In genomic region chr11:35982061-35982460, GRCh38 we compare ENCODE assay signal across 27 cellular contexts. TPM values are rescaled to one million over a fixed set of nuclear protein-coding genes. Genes with fewer than 3 reads are reported as not detected.
DNase-seq lines count a peak whose midpoint lies in the region; FAIRE-seq and TF ChIP-seq lines count a peak whose summit lies in the region.
"Had no signal": no experiment of that assay in that cellular context is flagged by ENCODE, and none has a peak within 500 bp of the region (broad histone marks: within the 10 kb centered on the region; RNA-seq: fewer than 3 reads in every experiment).

No MANE protein-coding gene starts in this region.

- POLR2A ChIA-PET in RWPE1 (lab: Yijun Ruan, JAX; ENCODE audit: low non-redundant PET) (no interaction called here), H1 (lab: Charles Lee; ENCODE audit: partially characterized antibody) (no interaction called here)

- no peaks in the 10 kb centered on the region for H3K36me3 ChIP-seq in ACC112 (ENCODE audit: insufficient read depth, low read length)
- H3K36me3 ChIP-seq in H1 (ENCODE audit: control insufficient read depth in 2 of 4, insufficient read depth in 4 of 4, low read length in 3 of 4): no peaks in the 10 kb centered on the region
- no peaks in the 10 kb centered on the region for H3K36me3 ChIP-seq in sigmoid colon
- H3K36me3 ChIP-seq: breast epithelium, colonic mucosa had no signal

- H3K27ac ChIP-seq in ACC112 (ENCODE audit: low read depth, low read length) (peak overlapping the region; percentile 98), RWPE1 (peak overlapping the region; percentile 31), H1 (ENCODE audit: low read depth, low read length) (no peak overlapping the region), sigmoid colon (peak overlapping the region; percentile 23 to 63 (median 56))
- H3K27ac ChIP-seq: colonic mucosa, PC-9 had no signal

- H2BK12ac ChIP-seq in H1 (ENCODE audit: low read depth, low read length): 0 out of 2 replicates have a peak overlapping the region, but pooled peaks have one; percentile 43

- 0 out of 2 replicates have a peak overlapping the region, but pooled peaks have one; percentile 78 for H2AK5ac ChIP-seq in H1 (ENCODE audit: low read depth, low read length)

- WGBS in H1 (ENCODE audit: extremely low coverage in 1 of 2, insufficient coverage in 1 of 2, insufficient read length in 1 of 2, insufficient replicate concordance in 2 of 2, low coverage in 1 of 2, low lambda C conversion rate in 2 of 2, missing lambda C conversion rate in 1 of 2), 2 experiments: 78% methylated on average over 8 of the region's 8 CpGs; no CpG with 5 or more reads in 1 of the 2 experiments
- 79 to 87% methylated on average over 8 of the region's 8 CpGs for WGBS in sigmoid colon, 2 donors

- H3K4me3 ChIP-seq in ACC112 (ENCODE audit: low read depth, low read length) (0 out of 2 replicates have a peak overlapping the region, but pooled peaks have one; percentile 40), H1 (ENCODE audit: extremely low read depth in 1 of 4, insufficient read depth in 2 of 4, low read depth in 3 of 4, low read length in 4 of 4) (no peak overlapping the region), sigmoid colon (no peak overlapping the region)
- H3K4me3 ChIP-seq: breast epithelium, colonic mucosa, PC-9 had no signal

- H2BK5ac ChIP-seq in H1 (ENCODE audit: low read depth, low read length): no peak overlapping the region

- no peak overlapping the region for H2BK15ac ChIP-seq in H1 (ENCODE audit: low read length)

- no peak overlapping the region for H3K56ac ChIP-seq in H1 (replicated peaks; ENCODE audit: insufficient read length, low read depth, low read length)

- H2BK20ac ChIP-seq in H1 (ENCODE audit: low read length): no peak overlapping the region

- no peak overlapping the region for H3K18ac ChIP-seq in H1 (ENCODE audit: extremely low read depth, low read length)

- H3K14ac ChIP-seq in H1 (ENCODE audit: insufficient read length): no peak overlapping the region

- no peak overlapping the region for H4K91ac ChIP-seq in H1 (replicated peaks; ENCODE audit: insufficient read length, low read length)

- no peak for FAIRE-seq in H1 (lab: Jason Lieb, UNC)
- FAIRE-seq: islet of Langerhans had no signal

- H3K9me3 ChIP-seq in H1 (ENCODE audit: insufficient read depth in 2 of 2, low read depth in 1 of 2, low read length in 1 of 2) (peaks cover 4 to 6% of the 10 kb centered on the region in 2 experiments; a peak in 2 of 4 replicates), sigmoid colon (no peaks in the 10 kb centered on the region)
- H3K9me3 ChIP-seq: breast epithelium, colonic mucosa had no signal

- H4K5ac ChIP-seq in H1 (ENCODE audit: insufficient read length, low read depth, low read length): no peak overlapping the region

- CTCF ChIA-PET in RWPE1 (lab: Yijun Ruan, JAX) (no interaction called here), H1 (lab: Charles Lee; ENCODE audit: partially characterized antibody) (interaction anchor here (0.8 to 1.7 kb wide), 5 partner anchors 43 to 160 kb away, joined by 3 to 4 read pairs (median 3); no protein-coding TSS in a partner anchor)

- H4K20me1 ChIP-seq in H1 (replicated peaks in 1 of 2; ENCODE audit: control insufficient read depth in 1 of 2, insufficient read depth in 2 of 2, low read length in 2 of 2): peaks cover 0 to 6% of the 10 kb centered on the region in 2 experiments

- H3K23ac ChIP-seq in H1 (ENCODE audit: insufficient read length): no peak overlapping the region

- no peaks in the 10 kb centered on the region for H3K27me3 ChIP-seq in ACC112 (ENCODE audit: insufficient read depth, low read length)
- no peaks in the 10 kb centered on the region for H3K27me3 ChIP-seq in H1 (replicated peaks in 1 of 4; ENCODE audit: control insufficient read depth in 3 of 4, extremely low read depth in 1 of 4, insufficient read depth in 3 of 4, low read length in 3 of 4)
- H3K27me3 ChIP-seq in sigmoid colon: no peaks in the 10 kb centered on the region
- H3K27me3 ChIP-seq: breast epithelium, colonic mucosa had no signal

- H4K8ac ChIP-seq in H1 (ENCODE audit: extremely low read depth, insufficient read depth, low read length): no peak overlapping the region

- H3K4me2 ChIP-seq in H1 (ENCODE audit: insufficient read depth in 1 of 2, low read depth in 2 of 2, low read length in 2 of 2): peak overlapping the region in 1 of 2 experiments; percentile 13; a peak in 1 of 4 replicates
- H3K4me2 ChIP-seq: PC-9 had no signal

- no peak for TF ChIP-seq EP300 in H1 (IDR thresholded peaks at IDR 0.05; ENCODE audit: borderline replicate concordance in 1 of 2, low read depth in 2 of 2, low read length in 2 of 2)
- TF ChIP-seq EP300 in sigmoid colon (IDR thresholded peaks at IDR 0.05): no peak

- peaks cover 15% of the 10 kb centered on the region for H3K79me1 ChIP-seq in H1 (ENCODE audit: low read depth, low read length)

- no peak overlapping the region for H3K4ac ChIP-seq in H1 (replicated peaks; ENCODE audit: insufficient read length, low read depth, low read length)

- TF ChIP-seq RAD21 in H1 (IDR thresholded peaks at IDR 0.05 in 1 of 2, conservative IDR thresholded peaks at IDR 0.05 in 1 of 2; ENCODE audit: low read depth in 2 of 2, low read length in 2 of 2): no peak

- peaks cover 70% of the 10 kb centered on the region for H3K79me2 ChIP-seq in ACC112 (ENCODE audit: control insufficient read depth, insufficient read depth, low read length, unreplicated experiment)
- peaks cover 6 to 87% of the 10 kb centered on the region in 2 experiments; a peak in 3 of 4 replicates for H3K79me2 ChIP-seq in H1 (ENCODE audit: control insufficient read depth in 1 of 2, insufficient read depth in 2 of 2, low read length in 2 of 2)

- H3K4me1 ChIP-seq in ACC112 (ENCODE audit: control insufficient read depth, insufficient read depth, low read length, unreplicated experiment) (peaks cover 28% of the 10 kb centered on the region), H1 (replicated peaks in 1 of 4; ENCODE audit: control insufficient read depth in 3 of 4, insufficient read depth in 4 of 4, low read length in 3 of 4) (peaks cover 8 to 28% (median 19%) of the 10 kb centered on the region in 4 experiments), sigmoid colon (peaks cover 0 to 29% (median 18%) of the 10 kb centered on the region in 4 donors)
- H3K4me1 ChIP-seq: colonic mucosa had no signal

- TF ChIP-seq CTCF in RWPE1 (conservative IDR thresholded peaks at IDR 0.05; ENCODE audit: low read depth) (no peak), H1 (IDR thresholded peaks at IDR 0.05; ENCODE audit: control extremely low read depth in 1 of 3, insufficient read depth in 1 of 3, low read depth in 1 of 3, low read length in 3 of 3) (no peak), sigmoid colon (IDR thresholded peaks at IDR 0.05) (no peak)

- H2BK120ac ChIP-seq in H1 (replicated peaks; ENCODE audit: low read depth, low read length): no peak overlapping the region

- intact Hi-C loops in sigmoid colon (cut with DNase I): no loop called here

- no peak overlapping the region for H3K9ac ChIP-seq in H1 (replicated peaks in 1 of 4; ENCODE audit: extremely low read depth in 1 of 4, low read depth in 3 of 4, low read length in 3 of 4)

- H2AFZ ChIP-seq in ACC112 (ENCODE audit: low read length, unreplicated experiment) (no peak overlapping the region), H1 (ENCODE audit: low read length) (no peak overlapping the region)
- H2AFZ ChIP-seq: PC-9 had no signal

- no peak for TF ChIP-seq POLR2A in H1 (IDR thresholded peaks at IDR 0.05; ENCODE audit: control extremely low read depth in 1 of 2, low read depth in 2 of 2, low read length in 2 of 2)
- no peak for TF ChIP-seq POLR2A in sigmoid colon (IDR thresholded peaks at IDR 0.05)

- H3K23me2 ChIP-seq in H1 (ENCODE audit: low read depth, low read length): no peaks in the 10 kb centered on the region

- DNase-seq in RWPE1 (ENCODE audit: low spot score) (no peak), H1 (ENCODE audit: low read depth in 1 of 2, low spot score in 2 of 2) (no peak), sigmoid colon (no peak), KG1 (lab: John Stamatoyannopoulos, UW) (no peak), NCI-H187 treated with DMSO at 0.1 percent for 48 hours (lab: John Stamatoyannopoulos, UW) (no peak), iPS-NIHi7 (ENCODE audit: extremely low spot score) (no peak), activated T-cell treated with anti-CD3 and anti-CD28 coated beads for 4 hours (no peak)
- DNase-seq: 8988T; activated CD4-positive, alpha-beta T cell treated with anti-CD3 and anti-CD28 coated beads for 4 hours; activated CD8-positive, alpha-beta T cell treated with anti-CD3 and anti-CD28 coated beads, Interleukin-2, amount 10 ng/mL, durations not matched to agents 7 days and 5 days; amniotic stem cell; Calu3; CD4-positive, CD25-positive, alpha-beta regulatory T cell; colonic mucosa; DMS79 treated with DMSO at 0.1 percent for 48 hours; effector memory CD8-positive, alpha-beta T cell; GF-D8; NCI-H1092; NCI-H187; NCI-H526; PC-9; Right ventricle myocardium superior; stimulated activated CD4-positive, alpha-beta T cell treated with anti-CD3 and anti-CD28 coated beads, Interleukin-15, amount 100 ng/mL, for 24 hours; stimulated activated CD4-positive, alpha-beta T cell treated with anti-CD3 and anti-CD28 coated beads, Interleukin-4, amount 100 ng/mL, for 4 hours had no signal

TF ChIP-seq in H1, 55 proteins besides CTCF, POLR2A, EP300 and RAD21:
- TF ChIP-seq SP4 (IDR thresholded peaks at IDR 0.05; ENCODE audit: low read length): no peak
- no peak for TF ChIP-seq JUN (IDR thresholded peaks at IDR 0.05; ENCODE audit: low read depth, low read length)
- TF ChIP-seq POU5F1 (IDR thresholded peaks at IDR 0.05; ENCODE audit: low read depth, low read length): no peak
- no peak for TF ChIP-seq EZH2 (IDR thresholded peaks at IDR 0.05; ENCODE audit: low read depth, low read length, severe bottlenecking)

RNA-seq across cellular contexts. Expression of gene LDLRAD3, which starts 38.2 kb away (rescaled TPM):
- 18.6 and 22.6 TPM in 2 replicates for total RNA-seq in H1 (2021; fragmentation: NEBNext Ultra II Directional; extraction: Animal tissue kit (Norgen Biotek cat#: 25700))
- polyA plus RNA-seq in H1 (2011; rRNA removed): 22.8 and 22.9 TPM in 2 replicates
- polyA plus RNA-seq in H1 (2011; cell fraction: cytosol; rRNA removed): 14.7 TPM
- 16.2 TPM for polyA plus RNA-seq in H1 (2011; cell fraction: nucleus; rRNA removed)
- 12.7 to 13.6 TPM (median 13.0 TPM) in 4 replicates for polyA plus RNA-seq in H1 (2012, experiment 1 of 2)
- 8.1 TPM for polyA plus RNA-seq in H1 (2012, experiment 2 of 2)
- 18.0 TPM for polyA plus RNA-seq in H1 (2013, experiment 1 of 2)
- 23.4 TPM for polyA plus RNA-seq in H1 (2013, experiment 2 of 2)
- 23.1 and 31.5 TPM in 2 replicates for polyA minus RNA-seq in H1 (2011; rRNA and poly(A)+ RNA removed)
- polyA minus RNA-seq in H1 (2011; cell fraction: cytosol; rRNA and poly(A)+ RNA removed): 26.1 TPM
- polyA minus RNA-seq in H1 (2011; cell fraction: nucleus; rRNA and poly(A)+ RNA removed): 26.4 TPM
- 10 to 100 TPM; 10.2 to 23.4 (median 11.9) TPM for total RNA-seq in sigmoid colon
- polyA plus RNA-seq in sigmoid colon: 1 to 10 TPM in 1 of 3 donors, under 1 TPM in 2; 0.23 to 3.4 (median 0.60) TPM
- total RNA-seq: CD4-positive, CD25-positive, alpha-beta regulatory T cell had no signal
